7 cellular contexts compared by ENCODE assay signal in the genomic region with DNA sequence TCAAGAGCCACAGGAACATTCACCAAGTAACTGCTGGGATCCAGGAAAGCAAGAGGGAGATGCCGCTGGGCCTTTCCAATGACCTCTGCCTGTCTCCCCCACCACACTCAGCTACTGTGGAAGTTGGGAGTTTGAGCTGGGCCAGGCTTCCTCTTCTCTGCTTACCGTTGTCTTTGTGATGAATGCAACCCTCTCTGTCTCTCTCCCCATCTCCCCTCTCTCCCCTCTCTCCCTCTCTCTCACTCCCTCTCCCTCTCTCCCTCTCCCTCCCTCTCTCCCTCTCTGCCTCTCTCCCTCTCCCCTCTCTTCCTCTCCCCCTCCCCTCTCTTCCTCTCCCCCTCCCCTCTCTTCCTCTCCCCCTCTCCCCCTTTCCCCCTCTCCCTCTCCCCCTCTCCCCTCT. TPM values are rescaled to one million over a fixed set of nuclear protein-coding genes. Genes with fewer than 3 reads are reported as not detected.
"Had no signal": no experiment of that assay in that cellular context is flagged by ENCODE, and none has a peak within 500 bp of the region (broad histone marks: within the 10 kb centered on the region; RNA-seq: fewer than 3 reads in every experiment).

No MANE protein-coding gene starts in this region.

- H3K9me3 Mint-ChIP-seq: IgD-negative memory B cell had no signal

- H3K4me3 ChIP-seq: GM23338, HAP-1 had no signal

- H3K36me3 Mint-ChIP-seq: IgD-negative memory B cell had no signal

- H2AFZ ChIP-seq: GM23338 had no signal

- H3K4me1 ChIP-seq: HAP-1 had no signal

- H3K4me2 ChIP-seq: GM23338 had no signal

- DNase-seq: HFFc6, KBM-7 had no signal

- ATAC-seq: GM23338, HCT116 had no signal

- H3K9me3 ChIP-seq: HAP-1 had no signal

- H3K27ac Mint-ChIP-seq: GM23338, HFFc6, IgD-negative memory B cell had no signal

- H3K36me3 ChIP-seq: HAP-1 had no signal

- H3K4me3 Mint-ChIP-seq: GM23338, HFFc6, IgD-negative memory B cell had no signal

RNA-seq across cellular contexts. Expression of gene EDN3, which starts 54.8 kb away (rescaled TPM):
- total RNA-seq: HFFc6, HT-29 had no signal
- polyA plus RNA-seq: IgD-negative memory B cell had no signal
